ENCODE assay signal across 1 cellular context in the genomic region with DNA sequence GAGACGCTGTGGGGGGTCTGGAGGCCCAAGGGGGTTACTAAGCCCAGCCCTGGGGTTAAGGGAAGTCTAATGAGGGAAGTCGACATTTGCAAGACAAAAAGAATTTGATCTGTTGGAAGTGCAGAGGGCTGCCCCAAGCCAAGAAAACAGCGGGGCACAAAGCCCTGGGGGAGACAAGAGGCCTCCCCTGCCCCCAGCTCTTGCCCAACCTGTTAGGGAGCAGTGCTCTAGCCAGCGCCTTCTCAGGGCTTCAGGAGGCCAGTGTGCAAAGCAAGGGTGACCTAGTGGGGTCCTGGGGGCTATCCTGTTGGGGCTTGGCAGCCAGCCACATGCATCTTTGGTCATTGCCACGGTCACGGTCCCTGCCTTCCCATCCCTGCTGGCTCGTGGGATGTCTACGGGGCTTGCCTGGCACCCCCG.
TF ChIP-seq lines count a peak whose summit lies in the region.

No MANE protein-coding gene starts in this region.

TF ChIP-seq in SK-N-SH, 30 proteins besides CTCF, POLR2A, EP300 and RAD21 (continued from another document):
- no peak for TF ChIP-seq REST (IDR thresholded peaks at IDR 0.05; ENCODE audit: low read depth, low read length)
